8 cellular contexts compared by ENCODE assay signal in genomic region chr6:109187399-109188114, GRCh38.
DNase-seq lines count a peak whose midpoint lies in the region; ATAC-seq, FAIRE-seq and TF ChIP-seq lines count a peak whose summit lies in the region.

No MANE protein-coding gene starts in this region.

- no peak overlapping the region for H3K4me2 ChIP-seq in A549

- POLR2A ChIA-PET in A549 (lab: Yijun Ruan, JAX), result interaction anchor here (1.0 to 1.5 kb wide), 2 partner anchors 195 to 253 kb away, joined by 3 to 7 read pairs; partner anchors contain the start of genes CD164, PPIL6 and SMPD2

- peak; percentile 86 to 90 for TF ChIP-seq RAD21 in A549 (conservative IDR thresholded peaks at IDR 0.05 in 1 of 2, IDR thresholded peaks at IDR 0.05 in 1 of 2)

- TF ChIP-seq CTCF in A549 (IDR thresholded peaks at IDR 0.05) (peak; percentile 77), GM13977 (IDR thresholded peaks at IDR 0.05; ENCODE audit: extremely low read depth, insufficient read depth, missing control alignments) (peak; percentile 90)

- no peak overlapping the region for H3K4me3 ChIP-seq in A549

- CTCF ChIA-PET in A549 (lab: Yijun Ruan, JAX), result interaction anchor here (0.9 to 3.8 kb wide), 31 partner anchors 9 to 269 kb away, joined by 3 to 50 read pairs (median 5); partner anchors contain the start of genes CD164, MICAL1 and SESN1

- FAIRE-seq in A549 (lab: Jason Lieb, UNC), result no peak

- DNase-seq in A549 (ENCODE audit: low read depth in 1 of 2, low spot score in 1 of 2) (peak; percentile 7 to 43), GM13977 (ENCODE audit: low spot score) (peak; percentile 33), NCI-H2196 (lab: John Stamatoyannopoulos, UW; ENCODE audit: unreplicated experiment) (peak; percentile 76), midbrain (lab: John Stamatoyannopoulos, UW) (peak; percentile 60)
- peak; percentile 9 to 45 for DNase-seq in activated CD4-positive, alpha-beta T cell treated with anti-CD3 and anti-CD28 coated beads, Interleukin-2, amount 50 U/mL, for 24 hours (ENCODE audit: low read depth in 1 of 2, low spot score in 1 of 2)
- peak; percentile 38 for DNase-seq in effector CD4-positive, alpha-beta T cell
- DNase-seq in stimulated activated CD8-positive, alpha-beta memory T cell treated with anti-CD3 and anti-CD28 coated beads, Interleukin-4, amount 100 ng/mL, for 24 hours (ENCODE audit: low read depth), result peak; percentile 33

- peak; percentile 59 to 75; a peak in 3 of 6 replicates for ATAC-seq in A549
- ATAC-seq in GM21515 (IDR thresholded peaks at IDR 0.05; ENCODE audit: unreplicated experiment), result no peak

- WGBS in A549 (ENCODE audit: missing lambda C conversion rate), result 6% methylated on average over 5 of the region's 5 CpGs

- no peak overlapping the region for H3K27ac ChIP-seq in A549

- H3K9me3 ChIP-seq in A549, result no peaks in the 10 kb centered on the region; the same call in 2 of the 3 replicates

- no peak for TF ChIP-seq EP300 in A549 (IDR thresholded peaks at IDR 0.05)

- in situ Hi-C loops in GM13977 (cut with MboI; ENCODE audit: low pct_unique_long_range_greater_than_20kb, low sequenced_read_pairs, unreplicated experiment), result loop anchor here (25.0 kb wide), 1 partner anchor 200 kb away; the partner anchor contains the start of gene CD164

- H3K4me1 ChIP-seq in A549, result no peaks in the 10 kb centered on the region

- TF ChIP-seq POLR2A in A549 (IDR thresholded peaks at IDR 0.05; ENCODE audit: low read length), result no peak

TF ChIP-seq in A549, 52 proteins besides CTCF, POLR2A, EP300 and RAD21:
- TF ChIP-seq MAX (IDR thresholded peaks at IDR 0.05), result no peak
- TF ChIP-seq CBX2 (IDR thresholded peaks at IDR 0.05; ENCODE audit: borderline replicate concordance, low read depth), result no peak
- TF ChIP-seq FOSB (CRISPR knock-in tag; IDR thresholded peaks at IDR 0.05), result no peak
- no peak for TF ChIP-seq HOXB13 (CRISPR knock-in tag; IDR thresholded peaks at IDR 0.05; ENCODE audit: low read depth)
- TF ChIP-seq HOXA7 (CRISPR knock-in tag; IDR thresholded peaks at IDR 0.05), result no peak
- TF ChIP-seq SMC3 (IDR thresholded peaks at IDR 0.05), result peak; percentile 92
- no peak for TF ChIP-seq NPAS2 (CRISPR knock-in tag; IDR thresholded peaks at IDR 0.05; ENCODE audit: borderline replicate concordance)
- TF ChIP-seq TFCP2L1 (CRISPR knock-in tag; IDR thresholded peaks at IDR 0.05), result no peak
- TF ChIP-seq MAFK (IDR thresholded peaks at IDR 0.05; ENCODE audit: partially characterized antibody), result peak; percentile 97
- no peak for TF ChIP-seq ESRRA (IDR thresholded peaks at IDR 0.05; ENCODE audit: borderline replicate concordance, low read length)
- TF ChIP-seq EHF (CRISPR knock-in tag; IDR thresholded peaks at IDR 0.05), result no peak

Comparison
In these comparisons a context has a peak if more than half of its experiments do, and no peak if none do; other contexts are left out.
1. DNase-seq: peak in every context shown above with its lines; median percentile 76 in NCI-H2196; 60 in midbrain; 38 in effector CD4-positive, alpha-beta T cell; 33 in GM13977; 33 in stimulated activated CD8-positive, alpha-beta memory T cell treated with anti-CD3 and anti-CD28 coated beads, Interleukin-4, amount 100 ng/mL, for 24 hours; 27 in activated CD4-positive, alpha-beta T cell treated with anti-CD3 and anti-CD28 coated beads, Interleukin-2, amount 50 U/mL, for 24 hours; 25 in A549.